Comparison of ENCODE assay signal across 1 cellular context in genomic region chr2:145273840-145274239, GRCh38.
TF ChIP-seq lines count a peak whose summit lies in the region.

No MANE protein-coding gene starts in this region.

TF ChIP-seq in HEK293, 187 proteins besides CTCF, POLR2A, EP300 and RAD21 (continued from another document):
- TF ChIP-seq PRDM4 (tag by site-specific recombination; IDR thresholded peaks at IDR 0.05): no peak
TF ChIP-seq in HEK293: peak in this region for 2.
